In the genomic region with DNA sequence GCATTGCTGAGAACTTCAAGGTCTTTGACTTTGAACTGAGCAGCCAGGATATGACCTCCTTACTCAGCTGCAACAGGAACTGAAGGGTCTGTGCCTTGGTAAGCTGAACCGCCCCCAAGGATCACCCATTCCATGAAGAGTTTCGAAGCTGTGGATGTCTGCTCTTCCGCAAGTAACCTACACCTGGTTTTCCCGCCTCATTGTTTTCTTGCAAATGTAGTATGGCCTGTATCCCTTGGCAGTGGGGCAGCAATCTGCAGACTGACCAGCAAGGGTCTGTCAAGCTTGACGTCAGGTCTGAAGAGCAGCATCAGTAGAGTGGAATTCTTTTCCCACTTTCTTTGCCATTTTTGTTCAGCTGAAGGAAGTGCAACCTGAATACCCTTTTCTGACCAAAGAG, we compare ENCODE assay signal across 7 cellular contexts.
"Had no signal": no experiment of that assay in that cellular context is flagged by ENCODE, and none has a peak within 500 bp of the region (broad histone marks: within the 10 kb centered on the region; RNA-seq: fewer than 3 reads in every experiment).

No MANE protein-coding gene starts in this region.

- FAIRE-seq: H54, HTR-8/SVneo had no signal

- H3K4me3 Mint-ChIP-seq: H9, IgD-negative memory B cell had no signal

- DNase-seq: GOT3, H9, HCEC 1CT, KG1 had no signal

- H3K4me1 Mint-ChIP-seq: IgD-negative memory B cell had no signal

- H3K36me3 Mint-ChIP-seq: IgD-negative memory B cell had no signal

- H3K27ac Mint-ChIP-seq: H9, IgD-negative memory B cell had no signal
